In the genomic region with DNA sequence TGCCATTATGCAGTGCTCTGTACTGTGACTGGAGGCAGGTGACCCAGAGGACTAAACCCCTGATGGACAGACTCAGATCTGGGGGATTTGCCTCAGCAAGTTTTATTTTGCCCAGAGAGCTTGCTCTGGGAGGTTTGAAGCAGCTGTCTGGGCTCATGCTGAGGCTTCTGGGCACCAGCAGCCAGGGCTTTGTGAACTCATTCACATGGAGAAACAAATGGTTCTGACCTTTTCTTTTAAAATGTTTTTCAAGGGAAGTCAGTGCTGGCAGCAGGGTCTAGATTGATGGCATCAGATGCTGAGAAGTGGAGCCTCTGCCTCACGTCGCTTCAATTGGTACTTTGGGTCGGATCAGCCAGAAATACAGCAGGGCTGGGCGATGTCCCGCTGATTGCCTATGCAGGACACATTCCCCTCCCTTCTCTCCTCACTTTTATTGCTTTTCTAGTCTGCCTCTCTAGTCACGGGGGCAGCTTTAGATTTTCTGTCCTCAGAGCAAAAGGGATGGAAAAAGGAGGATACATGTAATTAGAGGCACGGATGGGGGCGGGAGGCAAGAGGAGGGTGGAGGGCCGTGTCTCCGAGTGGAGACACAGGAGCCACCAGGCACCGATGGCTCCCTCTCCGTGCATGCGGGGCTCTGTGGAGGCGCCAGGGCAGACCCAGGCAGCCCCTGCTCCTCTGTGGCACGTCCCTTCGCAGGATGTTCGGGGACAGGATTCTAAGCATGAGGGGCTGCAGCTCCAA, we compare ENCODE assay signal across 14 cellular contexts.
DNase-seq lines count a peak whose midpoint lies in the region; ATAC-seq and TF ChIP-seq lines count a peak whose summit lies in the region.
"Had no signal": no experiment of that assay in that cellular context is flagged by ENCODE, and none has a peak within 500 bp of the region (broad histone marks: within the 10 kb centered on the region; RNA-seq: fewer than 3 reads in every experiment).

No MANE protein-coding gene starts in this region.

- no peak overlapping the region for H3K4me2 ChIP-seq in neuronal stem cell (ENCODE audit: insufficient read depth, low read length, poor library complexity, severe bottlenecking)

- H2BK15ac ChIP-seq in neuronal stem cell (ENCODE audit: low read length) = peak overlapping the region; percentile 17

- H3K4me3 Mint-ChIP-seq in WTC11 = no peak overlapping the region
- no peak overlapping the region for H3K4me3 Mint-ChIP-seq in activated naive CD4-positive, alpha-beta T cell treated with anti-CD3 and anti-CD28 coated beads, Interleukin-2, amount 10 ng/mL, durations not matched to agents 7 days and 5 days
- H3K4me3 Mint-ChIP-seq: CD4-positive, CD25-positive, alpha-beta regulatory T cell had no signal

- H3K4me3 ChIP-seq in HUES48 (ENCODE audit: low read depth, low read length) (no peak overlapping the region), neuronal stem cell (ENCODE audit: low read length in 2 of 2) (no peak overlapping the region)
- H3K4me3 ChIP-seq: HAP-1 had no signal

- no peak overlapping the region for H4K91ac ChIP-seq in neuronal stem cell (ENCODE audit: low read depth, low read length, poor library complexity)

- DNase-seq in WTC11 (ENCODE audit: low spot score) (no peak), globus pallidus (ENCODE audit: low spot score) (peak; percentile 7), neuronal stem cell (ENCODE audit: low spot score) (no peak), left colon (no peak), glomerular visceral epithelial cell (ENCODE audit: extremely low spot score) (no peak)
- DNase-seq in activated naive CD4-positive, alpha-beta T cell treated with anti-CD3 and anti-CD28 coated beads, Interleukin-2, amount 10 ng/mL, durations not matched to agents 7 days and 5 days = no peak
- DNase-seq: CD4-positive, CD25-positive, alpha-beta regulatory T cell; NCI-H1436 treated with DMSO at 0.1 percent for 48 hours; NCI-H2081; NCI-H226; NCI-H748 treated with DMSO at 0.1 percent for 48 hours had no signal

- H3K14ac ChIP-seq in neuronal stem cell (ENCODE audit: low read length) = no peak overlapping the region

- POLR2A ChIA-PET in WTC11 (lab: Charles Lee) = no interaction called here

- no peak overlapping the region for H3K27ac Mint-ChIP-seq in WTC11
- H3K27ac Mint-ChIP-seq in activated naive CD4-positive, alpha-beta T cell treated with anti-CD3 and anti-CD28 coated beads, Interleukin-2, amount 10 ng/mL, durations not matched to agents 7 days and 5 days = no peak overlapping the region

- H3K79me1 ChIP-seq in neuronal stem cell (ENCODE audit: low read depth, low read length) = no peaks in the 10 kb centered on the region

- no peak overlapping the region for H3K23ac ChIP-seq in neuronal stem cell (ENCODE audit: low read depth, low read length, poor library complexity)

- H3K4ac ChIP-seq in neuronal stem cell (ENCODE audit: low read length) = no peak overlapping the region

- CTCF ChIA-PET in WTC11 (lab: Charles Lee) = interaction anchor here (1.6 kb wide), 1 partner anchor 119 kb away, joined by 4 read pairs; no protein-coding TSS in a partner anchor
- CTCF ChIA-PET in activated naive CD4-positive, alpha-beta T cell treated with anti-CD3 and anti-CD28 coated beads, Interleukin-2, amount 10 ng/mL, durations not matched to agents 7 days and 5 days (lab: Charles Lee) = no interaction called here

- H3K4me1 Mint-ChIP-seq in WTC11 = peaks cover 9% of the 10 kb centered on the region; the same call in 1 of the 2 replicates
- peaks cover 3% of the 10 kb centered on the region for H3K4me1 Mint-ChIP-seq in activated naive CD4-positive, alpha-beta T cell treated with anti-CD3 and anti-CD28 coated beads, Interleukin-2, amount 10 ng/mL, durations not matched to agents 7 days and 5 days

- peak overlapping the region; percentile 12 for H3K27ac ChIP-seq in HUES48 (ENCODE audit: low read depth, low read length)
- no peak overlapping the region for H3K27ac ChIP-seq in neuronal stem cell (replicated peaks; ENCODE audit: low read length)

- ATAC-seq in WTC11 (peak; percentile 65), HG02981 (IDR thresholded peaks at IDR 0.05; ENCODE audit: unreplicated experiment) (no peak), left colon (no peak)

- H3K9ac ChIP-seq in HUES48 (ENCODE audit: low read depth, low read length) = no peak overlapping the region
- no peak overlapping the region for H3K9ac ChIP-seq in neuronal stem cell (ENCODE audit: low read depth, low read length, poor library complexity)

- peaks cover 8% of the 10 kb centered on the region; the same call in 1 of the 2 replicates for H3K4me1 ChIP-seq in HUES48 (ENCODE audit: control insufficient read depth, insufficient read depth, low read length)
- peaks cover 2 to 12% of the 10 kb centered on the region in 2 donors for H3K4me1 ChIP-seq in neuronal stem cell (ENCODE audit: control insufficient read depth in 2 of 2, insufficient read depth in 1 of 2, low read depth in 1 of 2, low read length in 2 of 2)
- H3K4me1 ChIP-seq: HAP-1 had no signal

- peak overlapping the region; percentile 36 for H2AFZ ChIP-seq in neuronal stem cell (ENCODE audit: low read length)

- intact Hi-C loops in left colon (cut with DNase I, micrococcal nuclease) = no loop called here

- no peak overlapping the region for H2BK120ac ChIP-seq in neuronal stem cell (ENCODE audit: low read depth, low read length)

- no CpG with 5 or more reads among the region's 17 CpGs for WGBS in neuronal stem cell (ENCODE audit: extremely low coverage in 2 of 2, insufficient read length in 2 of 2, insufficient replicate concordance in 1 of 2), 2 donors

- H3K18ac ChIP-seq in neuronal stem cell (ENCODE audit: low read length) = peak overlapping the region; percentile 1

- H3K9me3 Mint-ChIP-seq in WTC11 = peaks cover 1% of the 10 kb centered on the region
- H3K9me3 Mint-ChIP-seq in activated naive CD4-positive, alpha-beta T cell treated with anti-CD3 and anti-CD28 coated beads, Interleukin-2, amount 10 ng/mL, durations not matched to agents 7 days and 5 days = peaks cover 10% of the 10 kb centered on the region

- H3K27me3 ChIP-seq in HUES48 (ENCODE audit: control insufficient read depth, insufficient read depth, low read length) (no peaks in the 10 kb centered on the region), neuronal stem cell (ENCODE audit: control insufficient read depth in 3 of 3, insufficient read depth in 3 of 3, low read depth in 1 of 3, low read length in 3 of 3) (peaks cover 0 to 47% (median 2%) of the 10 kb centered on the region in 3 experiments)

- TF ChIP-seq CTCF in WTC11 (IDR thresholded peaks at IDR 0.05) = no peak

- H3K36me3 ChIP-seq in HUES48 (ENCODE audit: control insufficient read depth, insufficient read depth, low read length) (no peaks in the 10 kb centered on the region), neuronal stem cell (replicated peaks in 1 of 2; ENCODE audit: control insufficient read depth in 2 of 2, insufficient read depth in 2 of 2, low read length in 2 of 2) (no peaks in the 10 kb centered on the region)
- H3K36me3 ChIP-seq: HAP-1 had no signal

- H2AK5ac ChIP-seq in neuronal stem cell (ENCODE audit: low read depth, low read length) = no peak overlapping the region

- H3K9me3 ChIP-seq in HUES48 (ENCODE audit: control insufficient read depth, insufficient read depth, low read length) (no peaks in the 10 kb centered on the region), neuronal stem cell (replicated peaks in 1 of 2; ENCODE audit: control insufficient read depth in 2 of 2, insufficient read depth in 1 of 2, low read depth in 1 of 2, low read length in 2 of 2) (peaks cover 0 to 2% of the 10 kb centered on the region in 2 donors)
- H3K9me3 ChIP-seq: HAP-1 had no signal

- H2BK12ac ChIP-seq in neuronal stem cell (ENCODE audit: low read length) = no peak overlapping the region

- H2BK5ac ChIP-seq in neuronal stem cell (ENCODE audit: low read length) = no peak overlapping the region

- H3K36me3 Mint-ChIP-seq in WTC11 = peaks cover under 1% of the 10 kb centered on the region
- peaks cover under 1% of the 10 kb centered on the region for H3K36me3 Mint-ChIP-seq in activated naive CD4-positive, alpha-beta T cell treated with anti-CD3 and anti-CD28 coated beads, Interleukin-2, amount 10 ng/mL, durations not matched to agents 7 days and 5 days
- H3K36me3 Mint-ChIP-seq: CD4-positive, CD25-positive, alpha-beta regulatory T cell had no signal

- peaks cover 2% of the 10 kb centered on the region; the same call in 1 of the 2 replicates for H3K27me3 Mint-ChIP-seq in WTC11 (ENCODE audit: low read depth)
- peaks cover 26% of the 10 kb centered on the region for H3K27me3 Mint-ChIP-seq in activated naive CD4-positive, alpha-beta T cell treated with anti-CD3 and anti-CD28 coated beads, Interleukin-2, amount 10 ng/mL, durations not matched to agents 7 days and 5 days

- H4K8ac ChIP-seq in neuronal stem cell (ENCODE audit: low read depth, low read length) = no peak overlapping the region

TF ChIP-seq in WTC11, 78 proteins besides CTCF, POLR2A, EP300 and RAD21:
- no peak for TF ChIP-seq PRRX2 (CRISPR knock-in tag; IDR thresholded peaks at IDR 0.05)
- TF ChIP-seq EMX1 (CRISPR knock-in tag; IDR thresholded peaks at IDR 0.05) = no peak
- TF ChIP-seq, protein P1, sequence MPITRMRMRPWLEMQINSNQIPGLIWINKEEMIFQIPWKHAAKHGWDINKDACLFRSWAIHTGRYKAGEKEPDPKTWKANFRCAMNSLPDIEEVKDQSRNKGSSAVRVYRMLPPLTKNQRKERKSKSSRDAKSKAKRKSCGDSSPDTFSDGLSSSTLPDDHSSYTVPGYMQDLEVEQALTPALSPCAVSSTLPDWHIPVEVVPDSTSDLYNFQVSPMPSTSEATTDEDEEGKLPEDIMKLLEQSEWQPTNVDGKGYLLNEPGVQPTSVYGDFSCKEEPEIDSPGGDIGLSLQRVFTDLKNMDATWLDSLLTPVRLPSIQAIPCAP (CRISPR knock-in tag; IDR thresholded peaks at IDR 0.05) = no peak
